Comparison of ENCODE assay signal across 8 cellular contexts in genomic region chr2:61898810-61899209, GRCh38. TPM values are rescaled to one million over a fixed set of nuclear protein-coding genes. Genes with fewer than 3 reads are reported as not detected.
A peak's percentile ranks its signal among the peaks of the same experiment; 100 is the strongest.
DNase-seq lines count a peak whose midpoint lies in the region; ATAC-seq and TF ChIP-seq lines count a peak whose summit lies in the region.

No MANE protein-coding gene starts in this region.

- no peaks in the 10 kb centered on the region for H3K36me3 Mint-ChIP-seq in progenitor cell of endocrine pancreas (ENCODE audit: insufficient read depth)

- intact Hi-C loops in body of pancreas (cut with DNase I): no loop called here

- no peaks in the 10 kb centered on the region for H3K4me1 Mint-ChIP-seq in progenitor cell of endocrine pancreas (ENCODE audit: low read depth)

- ATAC-seq in body of pancreas (no peak), GM19463 (IDR thresholded peaks at IDR 0.05; ENCODE audit: unreplicated experiment) (no peak), GM21526 (IDR thresholded peaks at IDR 0.05; ENCODE audit: low FRiP score, unreplicated experiment) (no peak)

- no peaks in the 10 kb centered on the region for H3K9me3 Mint-ChIP-seq in progenitor cell of endocrine pancreas (ENCODE audit: low read depth)

- no peaks in the 10 kb centered on the region for H3K36me3 ChIP-seq in KMS-11 (ENCODE audit: insufficient read depth)
- H3K36me3 ChIP-seq in body of pancreas (replicated peaks in 1 of 2; ENCODE audit: insufficient read depth in 1 of 2, low read depth in 2 of 2): no peaks in the 10 kb centered on the region

- 12 to 24% methylated on average over 2 of the region's 2 CpGs for WGBS in body of pancreas, 2 donors

- H3K9ac ChIP-seq in KMS-11: no peak overlapping the region

- no peak overlapping the region for H3K4me3 Mint-ChIP-seq in progenitor cell of endocrine pancreas (ENCODE audit: low read depth)

- no peaks in the 10 kb centered on the region for H3K9me3 ChIP-seq in body of pancreas

- no peak overlapping the region for H3K4me2 ChIP-seq in KMS-11

- TF ChIP-seq CTCF in KMS-11 (conservative IDR thresholded peaks at IDR 0.05; ENCODE audit: low read depth, low read length) (peak; percentile 58), body of pancreas (IDR thresholded peaks at IDR 0.05) (peak in 5 of 7 experiments; percentile 16 to 64 (median 50)), progenitor cell of endocrine pancreas (IDR thresholded peaks at IDR 0.05; ENCODE audit: unreplicated experiment) (peak; percentile 43)

- no peak overlapping the region for H3K4me3 ChIP-seq in KMS-11 (IDR thresholded peaks at IDR 0.05; ENCODE audit: insufficient read depth, low read depth, low read length)
- H3K4me3 ChIP-seq in body of pancreas: no peak overlapping the region

- H3K27ac Mint-ChIP-seq in progenitor cell of endocrine pancreas: no peak overlapping the region

- H2AFZ ChIP-seq in KMS-11 (ENCODE audit: low read depth): no peak overlapping the region

- H3K27ac ChIP-seq in KMS-11 (no peak overlapping the region), body of pancreas (no peak overlapping the region)

- no peaks in the 10 kb centered on the region for H3K79me2 ChIP-seq in KMS-11 (ENCODE audit: insufficient read depth, low read depth)

- H3K27me3 ChIP-seq in KMS-11 (ENCODE audit: insufficient read depth, low read depth): no peaks in the 10 kb centered on the region
- no peaks in the 10 kb centered on the region for H3K27me3 ChIP-seq in body of pancreas

- peak; percentile 53 for DNase-seq in NCI-H82 (lab: John Stamatoyannopoulos, UW)
- no peak for DNase-seq in NCI-H82 treated with DMSO at 0.1 percent for 48 hours (lab: John Stamatoyannopoulos, UW; ENCODE audit: unreplicated experiment)
- DNase-seq in body of pancreas: peak in 2 of 4 donors; percentile 26 to 48
- no peak for DNase-seq in progenitor cell of endocrine pancreas (ENCODE audit: low spot score, unreplicated experiment)
- no peak for DNase-seq in activated effector memory CD4-positive, alpha-beta T cell treated with anti-CD3 and anti-CD28 coated beads, Interleukin-2, amount 50 U/mL, for 16 hours

- H3K4me1 ChIP-seq in KMS-11 (ENCODE audit: low read depth, poor library complexity, severe bottlenecking) (no peaks in the 10 kb centered on the region), body of pancreas (no peaks in the 10 kb centered on the region)

- TF ChIP-seq POLR2A in body of pancreas (IDR thresholded peaks at IDR 0.05): no peak

- H4K20me1 ChIP-seq in KMS-11 (ENCODE audit: insufficient read depth): no peaks in the 10 kb centered on the region

- H3K27me3 Mint-ChIP-seq in progenitor cell of endocrine pancreas: no peaks in the 10 kb centered on the region

RNA-seq across cellular contexts. Expression of gene COMMD1, which starts 6.7 kb away (rescaled TPM):
- total RNA-seq in body of pancreas (10 to 100 TPM; 19.1 to 37.9 TPM), progenitor cell of endocrine pancreas (33.0 and 34.9 TPM in 2 replicates)

RNA-seq across cellular contexts. Expression of gene CCT4, which starts 10.4 kb away (rescaled TPM):
- total RNA-seq in body of pancreas (10 to 100 TPM; 33.3 to 67.5 TPM), progenitor cell of endocrine pancreas (166 and 167 TPM in 2 replicates)

RNA-seq across cellular contexts. Expression of gene FAM161A, which starts 45.0 kb away (rescaled TPM):
- 1 to 10 TPM; 3.0 to 3.1 TPM for total RNA-seq in body of pancreas
- 19.0 and 23.7 TPM in 2 replicates for total RNA-seq in progenitor cell of endocrine pancreas
